Comparison of ENCODE assay signal across 9 cellular contexts in genomic region chr1:7679159-7679872, GRCh38.
DNase-seq lines count a peak whose midpoint lies in the region; ATAC-seq and TF ChIP-seq lines count a peak whose summit lies in the region.
"Had no signal": no experiment of that assay in that cellular context is flagged by ENCODE, and none has a peak within 500 bp of the region (broad histone marks: within the 10 kb centered on the region; RNA-seq: fewer than 3 reads in every experiment).

No MANE protein-coding gene starts in this region.

- no peak overlapping the region for H3K27ac Mint-ChIP-seq in CD14-positive monocyte

- no peaks in the 10 kb centered on the region for H3K4me1 ChIP-seq in RWPE2 (ENCODE audit: insufficient read depth, poor library complexity, severe bottlenecking)
- peaks cover 11 to 18% (median 17%) of the 10 kb centered on the region in 4 donors for H3K4me1 ChIP-seq in esophagus muscularis mucosa
- H3K4me1 ChIP-seq in psoas muscle, result no peaks in the 10 kb centered on the region

- peaks cover 2% of the 10 kb centered on the region for H3K4me1 Mint-ChIP-seq in CD14-positive monocyte

- H3K36me3 Mint-ChIP-seq in CD14-positive monocyte, result no peaks in the 10 kb centered on the region

- no peaks in the 10 kb centered on the region for H3K27me3 ChIP-seq in RWPE2 (ENCODE audit: insufficient read depth, poor library complexity, severe bottlenecking)
- H3K27me3 ChIP-seq in esophagus muscularis mucosa, result no peaks in the 10 kb centered on the region
- H3K27me3 ChIP-seq in psoas muscle (ENCODE audit: insufficient read depth in 3 of 3, low read length in 2 of 3), result no peaks in the 10 kb centered on the region

- H3K27ac ChIP-seq in RWPE2 (ENCODE audit: poor library complexity, severe bottlenecking) (no peak overlapping the region), esophagus muscularis mucosa (replicated peaks in 1 of 4) (peak overlapping the region in 1 of 4 donors; percentile 55), psoas muscle (no peak overlapping the region)

- no peak for TF ChIP-seq CTCF in CD14-positive monocyte (IDR thresholded peaks at IDR 0.05)
- TF ChIP-seq CTCF in RWPE2 (IDR thresholded peaks at IDR 0.05; ENCODE audit: poor library complexity, severe bottlenecking), result no peak
- no peak for TF ChIP-seq CTCF in esophagus muscularis mucosa (IDR thresholded peaks at IDR 0.05)
- no peak for TF ChIP-seq CTCF in psoas muscle (IDR thresholded peaks at IDR 0.05)

- H3K4me3 Mint-ChIP-seq in CD14-positive monocyte, result peak overlapping the region; percentile 78 to 82

- H3K36me3 ChIP-seq in RWPE2 (ENCODE audit: low read depth), result no peaks in the 10 kb centered on the region
- no peaks in the 10 kb centered on the region for H3K36me3 ChIP-seq in esophagus muscularis mucosa
- no peaks in the 10 kb centered on the region for H3K36me3 ChIP-seq in psoas muscle (ENCODE audit: insufficient read depth in 1 of 2, low read depth in 1 of 2)

- H3K4me3 ChIP-seq in RWPE2 (ENCODE audit: severe bottlenecking) (peak overlapping the region; percentile 48), esophagus muscularis mucosa (peak overlapping the region; percentile 75 to 91 (median 80)), psoas muscle (peak overlapping the region; percentile 85)

- TF ChIP-seq EP300 in esophagus muscularis mucosa (IDR thresholded peaks at IDR 0.05), result no peak

- TF ChIP-seq POLR2A in esophagus muscularis mucosa (IDR thresholded peaks at IDR 0.05; ENCODE audit: low read depth), result no peak

- H3K9me3 ChIP-seq in RWPE2 (ENCODE audit: severe bottlenecking) (no peaks in the 10 kb centered on the region), esophagus muscularis mucosa (no peaks in the 10 kb centered on the region), psoas muscle (no peaks in the 10 kb centered on the region)

- peaks cover 0 to 2% (median 0%) of the 10 kb centered on the region in 7 donors for H3K9me3 Mint-ChIP-seq in CD14-positive monocyte

- intact Hi-C loops in CD14-positive monocyte (cut with micrococcal nuclease), result no loop called here
- intact Hi-C loops in esophagus muscularis mucosa (cut with DNase I), result no loop called here
- intact Hi-C loops in psoas muscle (cut with DNase I), result no loop called here

- DNase-seq in CD14-positive monocyte (ENCODE audit: low spot score), result no peak
- DNase-seq in RWPE2 (ENCODE audit: low spot score), result peak; percentile 22
- DNase-seq in esophagus muscularis mucosa (ENCODE audit: extremely low spot score), result no peak
- DNase-seq in psoas muscle, result no peak
- no peak for DNase-seq in NCI-H2081 (lab: John Stamatoyannopoulos, UW)
- DNase-seq in NCI-H2171 (lab: John Stamatoyannopoulos, UW), result no peak
- no peak for DNase-seq in C1 segment of cervical spinal cord (lab: John Stamatoyannopoulos, UW)
- no peak for DNase-seq in AG08395 (ENCODE audit: low spot score)
- DNase-seq: activated gamma-delta T cell treated with Interleukin-2 at 50 U/mL for 16 hours had no signal

- 84% methylated on average over 12 of the region's 17 CpGs for WGBS in esophagus muscularis mucosa
- 71 to 82% (median 77%) methylated on average over 17 of the region's 17 CpGs for WGBS in psoas muscle, 3 donors

- H3K27me3 Mint-ChIP-seq in CD14-positive monocyte (ENCODE audit: low read depth in 3 of 3), result peaks cover 10 to 26% (median 19%) of the 10 kb centered on the region in 3 donors

- ATAC-seq in RWPE2 (ENCODE audit: low read depth) (no peak), psoas muscle (peak in 1 of 4 donors; percentile 6)
